Comparison of ENCODE assay signal across 35 cellular contexts in the genomic region with DNA sequence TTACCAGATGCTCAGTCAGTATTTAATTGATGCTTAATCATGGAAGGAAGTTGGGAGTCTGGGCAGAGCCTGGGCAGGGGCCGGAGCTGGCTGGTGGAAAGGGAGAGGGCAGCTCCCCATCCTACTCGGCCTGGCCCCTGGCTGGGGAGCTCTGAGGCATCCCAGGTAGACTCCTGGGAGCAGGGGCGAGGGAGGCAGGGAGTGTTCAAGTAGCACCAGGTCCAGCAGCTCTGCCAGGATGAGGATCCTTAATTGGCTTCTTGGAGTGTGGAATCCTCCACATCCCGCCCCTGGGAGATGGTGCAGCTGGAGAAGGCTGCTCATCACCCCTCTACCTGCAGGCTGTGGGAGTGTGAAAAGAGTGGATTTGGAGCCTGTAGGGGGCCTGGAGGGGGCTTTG. TPM values are rescaled to one million over a fixed set of nuclear protein-coding genes. Genes with fewer than 3 reads are reported as not detected.
"Had no signal": no experiment of that assay in that cellular context is flagged by ENCODE, and none has a peak within 500 bp of the region (broad histone marks: within the 10 kb centered on the region; RNA-seq: fewer than 3 reads in every experiment).

No MANE protein-coding gene starts in this region.

- H3K4me3 Mint-ChIP-seq: activated B cell treated with CpG ODN at 0.5 μM for 24 hours; activated CD4-positive, alpha-beta memory T cell treated with anti-CD3 and anti-CD28 coated beads for 36 hours; activated CD8-positive, alpha-beta memory T cell treated with anti-CD3 and anti-CD28 coated beads, Interleukin-2, amount 10 ng/mL, durations not matched to agents 7 days and 5 days; activated naive CD8-positive, alpha-beta T cell treated with anti-CD3 and anti-CD28 coated beads for 36 hours had no signal

- DNase-seq: activated B cell treated with CpG ODN at 0.5 μM for 24 hours; activated CD4-positive, alpha-beta memory T cell treated with anti-CD3 and anti-CD28 coated beads for 36 hours; activated CD4-positive, alpha-beta T cell treated with anti-CD3 and anti-CD28 coated beads for 4 hours; activated CD4-positive, alpha-beta T cell treated with anti-CD3 and anti-CD28 coated beads, Interleukin-2, amount 50 U/mL, for 1 hour; activated CD4-positive, CD25-positive, alpha-beta regulatory T cell treated with anti-CD3 and anti-CD28 coated beads, Interleukin-2, amount 50 U/mL, for 72 hours; activated CD8-positive, alpha-beta memory T cell treated with anti-CD3 and anti-CD28 coated beads for 24 hours; activated CD8-positive, alpha-beta memory T cell treated with anti-CD3 and anti-CD28 coated beads, Interleukin-2, amount 10 ng/mL, durations not matched to agents 7 days and 5 days; activated CD8-positive, alpha-beta memory T cell treated with anti-CD3 and anti-CD28 coated beads, Interleukin-2, amount 50 U/mL, for 48 hours; activated effector memory CD4-positive, alpha-beta T cell treated with Interleukin-2 at 50 U/mL for 16 hours; activated naive CD4-positive, alpha-beta T cell treated with anti-CD3 and anti-CD28 coated beads, Interleukin-2, amount 50 U/mL, for 16 hours; activated naive CD8-positive, alpha-beta T cell treated with anti-CD3 and anti-CD28 coated beads for 36 hours; activated T-cell treated with anti-CD3 and anti-CD28 coated beads, Interleukin-2, amount 50 U/mL, for 48 hours; amniotic stem cell; aorta; brain microvascular endothelial cell; central memory CD4-positive, alpha-beta T cell; MM.1S; NCI-H1092 treated with DMSO at 0.1 percent for 48 hours; NCI-H1417; NCI-H146; NCI-H187; NCI-H2029 treated with DMSO at 0.1 percent for 48 hours; NCI-H2107; NCI-H510A; NCI-H526; NCI-H748 treated with DMSO at 0.1 percent for 48 hours; Right ventricle myocardium superior; SW 1271; T-helper 1 cell; T-helper 2 cell; T-helper 9 cell had no signal

- H3K27ac ChIP-seq: brain microvascular endothelial cell, KMS-11, VCaP had no signal

- H3K9ac ChIP-seq: KMS-11 had no signal

- H3K4me1 Mint-ChIP-seq: activated naive CD8-positive, alpha-beta T cell treated with anti-CD3 and anti-CD28 coated beads for 36 hours had no signal

- H3K4me2 ChIP-seq: KMS-11 had no signal

- H3K27ac Mint-ChIP-seq: activated B cell treated with CpG ODN at 0.5 μM for 24 hours; activated CD4-positive, alpha-beta memory T cell treated with anti-CD3 and anti-CD28 coated beads for 36 hours; activated CD8-positive, alpha-beta memory T cell treated with anti-CD3 and anti-CD28 coated beads, Interleukin-2, amount 10 ng/mL, durations not matched to agents 7 days and 5 days; activated naive CD8-positive, alpha-beta T cell treated with anti-CD3 and anti-CD28 coated beads for 36 hours had no signal

- ATAC-seq: activated CD8-positive, alpha-beta memory T cell treated with anti-CD3 and anti-CD28 coated beads, Interleukin-2, amount 10 ng/mL, durations not matched to agents 7 days and 5 days had no signal

- H3K9me3 Mint-ChIP-seq: activated B cell treated with CpG ODN at 0.5 μM for 24 hours; activated CD4-positive, alpha-beta memory T cell treated with anti-CD3 and anti-CD28 coated beads for 36 hours; activated naive CD8-positive, alpha-beta T cell treated with anti-CD3 and anti-CD28 coated beads for 36 hours had no signal

- H3K36me3 Mint-ChIP-seq: activated CD4-positive, alpha-beta memory T cell treated with anti-CD3 and anti-CD28 coated beads for 36 hours; activated CD8-positive, alpha-beta memory T cell treated with anti-CD3 and anti-CD28 coated beads, Interleukin-2, amount 10 ng/mL, durations not matched to agents 7 days and 5 days; activated naive CD8-positive, alpha-beta T cell treated with anti-CD3 and anti-CD28 coated beads for 36 hours had no signal

- H3K36me3 ChIP-seq: brain microvascular endothelial cell had no signal

- H3K27me3 Mint-ChIP-seq: activated B cell treated with CpG ODN at 0.5 μM for 24 hours had no signal

RNA-seq across cellular contexts. Expression of a gene that starts 30.9 kb away (rescaled TPM):
- total RNA-seq: activated B cell treated with CpG ODN at 0.5 μM for 24 hours; activated CD4-positive, alpha-beta memory T cell treated with anti-CD3 and anti-CD28 coated beads for 36 hours; activated CD8-positive, alpha-beta memory T cell treated with anti-CD3 and anti-CD28 coated beads, Interleukin-2, amount 10 ng/mL, durations not matched to agents 7 days and 5 days; activated naive CD8-positive, alpha-beta T cell treated with anti-CD3 and anti-CD28 coated beads for 36 hours; LHCN-M2; OCI-LY7; Right ventricle myocardium superior had no signal

RNA-seq across cellular contexts. Expression of a gene that starts 46.8 kb away (rescaled TPM):
- total RNA-seq: activated B cell treated with CpG ODN at 0.5 μM for 24 hours; activated CD4-positive, alpha-beta memory T cell treated with anti-CD3 and anti-CD28 coated beads for 36 hours; activated CD8-positive, alpha-beta memory T cell treated with anti-CD3 and anti-CD28 coated beads, Interleukin-2, amount 10 ng/mL, durations not matched to agents 7 days and 5 days; activated naive CD8-positive, alpha-beta T cell treated with anti-CD3 and anti-CD28 coated beads for 36 hours; aorta; LHCN-M2; OCI-LY7; Right ventricle myocardium superior had no signal
- polyA plus RNA-seq: aorta had no signal
